23 cellular contexts compared by ENCODE assay signal in the genomic region with DNA sequence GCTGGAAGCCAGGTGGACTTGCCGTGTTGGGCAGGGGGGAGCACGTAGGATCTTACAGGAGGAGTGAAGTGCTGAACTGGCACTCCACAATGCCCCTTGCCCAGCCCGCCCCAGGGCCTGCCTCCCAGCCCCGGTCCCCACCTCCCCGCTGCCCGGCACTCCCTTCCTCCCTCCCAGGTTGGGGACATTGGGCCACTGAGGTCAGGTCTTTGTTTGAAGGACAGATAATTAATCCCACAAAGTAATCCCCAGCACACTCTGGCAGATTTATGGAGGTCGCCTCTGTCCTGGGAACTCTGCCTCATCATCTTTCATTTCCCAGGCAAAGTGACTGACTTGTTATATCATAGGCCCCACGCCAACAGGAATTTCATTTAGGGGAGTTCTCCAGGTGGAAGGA.
A peak's percentile ranks its signal among the peaks of the same experiment; 100 is the strongest.
DNase-seq lines count a peak whose midpoint lies in the region; ATAC-seq and TF ChIP-seq lines count a peak whose summit lies in the region.
"Had no signal": no experiment of that assay in that cellular context is flagged by ENCODE, and none has a peak within 500 bp of the region (broad histone marks: within the 10 kb centered on the region; RNA-seq: fewer than 3 reads in every experiment).

No MANE protein-coding gene starts in this region.

- H3K36me3 ChIP-seq in lower lobe of right lung, result no peaks in the 10 kb centered on the region
- H3K36me3 ChIP-seq: Peyer's patch had no signal

- 95% methylated on average over 8 of the region's 8 CpGs for WGBS in right cardiac atrium

- DNase-seq in NCI-H82 (lab: John Stamatoyannopoulos, UW) (peak; percentile 68), dorsolateral prefrontal cortex (no peak), lower lobe of right lung (no peak), substantia nigra (lab: John Stamatoyannopoulos, UW) (no peak), right cardiac atrium (no peak), hypothalamus (lab: John Stamatoyannopoulos, UW) (no peak)
- DNase-seq in activated T-cell treated with anti-CD3 and anti-CD28 coated beads, Interleukin-2, amount 50 U/mL, for 1 hour, result no peak
- DNase-seq: 8988T; AML-193; C1 segment of cervical spinal cord; CD8-positive, alpha-beta T cell; GOT3; IMR-90; Karpas-422; MV-4-11; NCI-H1105 treated with DMSO at 0.1 percent for 48 hours; NCI-H2081; NCI-H2171; NCI-H345; NCI-H524; NCI-H774; Peyer's patch had no signal

- H3K27me3 ChIP-seq in dorsolateral prefrontal cortex, result no peaks in the 10 kb centered on the region
- H3K27me3 ChIP-seq in lower lobe of right lung (ENCODE audit: low read depth), result no peaks in the 10 kb centered on the region
- no peaks in the 10 kb centered on the region for H3K27me3 ChIP-seq in right cardiac atrium (ENCODE audit: control insufficient read depth, insufficient read depth)
- H3K27me3 ChIP-seq: Peyer's patch had no signal

- TF ChIP-seq CTCF in dorsolateral prefrontal cortex (IDR thresholded peaks at IDR 0.05 in 54 of 56, conservative IDR thresholded peaks at IDR 0.05 in 2 of 56; ENCODE audit: low read depth in 1 of 56, partially characterized antibody in 56 of 56), result no peak
- no peak for TF ChIP-seq CTCF in lower lobe of right lung (IDR thresholded peaks at IDR 0.05)

- H3K4me3 ChIP-seq in dorsolateral prefrontal cortex, result no peak overlapping the region
- H3K4me3 ChIP-seq in lower lobe of right lung, result no peak overlapping the region
- H3K4me3 ChIP-seq in right cardiac atrium (ENCODE audit: low read length), result no peak overlapping the region
- H3K4me3 ChIP-seq: Peyer's patch had no signal

- no peak for ATAC-seq in lower lobe of right lung
- ATAC-seq in right cardiac atrium, result no peak
- ATAC-seq: CD8-positive, alpha-beta T cell; HCT116 had no signal

- H3K4me1 ChIP-seq in lower lobe of right lung (peaks cover 18% of the 10 kb centered on the region), right cardiac atrium (ENCODE audit: control insufficient read depth, insufficient read depth, low read length) (no peaks in the 10 kb centered on the region)

- intact Hi-C loops in dorsolateral prefrontal cortex (cut with DNase I), result no loop called here
- intact Hi-C loops in lower lobe of right lung (cut with DNase I), result no loop called here
- intact Hi-C loops in right cardiac atrium (cut with DNase I), result no loop called here

- H3K27ac ChIP-seq in dorsolateral prefrontal cortex (peak overlapping the region in 41 of 59 donors; percentile 56 to 97 (median 89)), lower lobe of right lung (peak overlapping the region; percentile 82), substantia nigra (ENCODE audit: low read depth, low read length, poor library complexity, severe bottlenecking) (peak overlapping the region; percentile 95), right cardiac atrium (ENCODE audit: low read length) (no peak overlapping the region)

- H3K9me3 ChIP-seq in lower lobe of right lung (no peaks in the 10 kb centered on the region), right cardiac atrium (ENCODE audit: control insufficient read depth, low read length) (no peaks in the 10 kb centered on the region)
- H3K9me3 ChIP-seq: Peyer's patch had no signal
